Comparison of ENCODE assay signal across 8 cellular contexts in genomic region chr7:32992750-32993149, GRCh38. TPM values are rescaled to one million over a fixed set of nuclear protein-coding genes. Genes with fewer than 3 reads are reported as not detected.
DNase-seq lines count a peak whose midpoint lies in the region; ATAC-seq lines count a peak whose summit lies in the region.
"Not testable (repeated sequence)": the region's sequence is repeated elsewhere in the genome, so short reads cannot be mapped to it uniquely, and the experiment has no call there.

No MANE protein-coding gene starts in this region.

- H3K36me3 Mint-ChIP-seq in activated T-cell treated with anti-CD3 and anti-CD28 coated beads, Interleukin-2, amount 50 U/mL, for 4 hours (ENCODE audit: insufficient read depth); central memory CD8-positive, alpha-beta T cell (ENCODE audit: insufficient read depth); naive thymus-derived CD8-positive, alpha-beta T cell: not testable (repeated sequence)

- peaks cover 12% of the 10 kb centered on the region for H3K4me1 Mint-ChIP-seq in activated T-cell treated with anti-CD3 and anti-CD28 coated beads, Interleukin-2, amount 50 U/mL, for 4 hours (ENCODE audit: low read depth)
- not testable (repeated sequence) for H3K4me1 Mint-ChIP-seq in central memory CD8-positive, alpha-beta T cell
- peaks cover 9 to 29% (median 21%) of the 10 kb centered on the region in 4 donors for H3K4me1 Mint-ChIP-seq in naive thymus-derived CD8-positive, alpha-beta T cell
- peaks cover 19% of the 10 kb centered on the region for H3K4me1 Mint-ChIP-seq in stimulated activated naive CD8-positive, alpha-beta T cell treated with anti-CD3 and anti-CD28 coated beads, Interleukin-15, amount 100 ng/mL, for 72 hours

- intact Hi-C loops in left colon (cut with DNase I, micrococcal nuclease) = not testable (repeated sequence)

- POLR2A ChIA-PET in naive thymus-derived CD8-positive, alpha-beta T cell (lab: Charles Lee) = interaction anchor here (0.6 kb wide), 1 partner anchor 70 kb away, joined by 3 read pairs; no protein-coding TSS in a partner anchor

- not testable (repeated sequence) for H3K27ac Mint-ChIP-seq in central memory CD8-positive, alpha-beta T cell (ENCODE audit: low read depth); naive thymus-derived CD8-positive, alpha-beta T cell; stimulated activated naive CD8-positive, alpha-beta T cell treated with anti-CD3 and anti-CD28 coated beads, Interleukin-15, amount 100 ng/mL, for 72 hours

- H3K9me3 Mint-ChIP-seq in activated T-cell treated with anti-CD3 and anti-CD28 coated beads, Interleukin-2, amount 50 U/mL, for 4 hours; central memory CD8-positive, alpha-beta T cell; naive thymus-derived CD8-positive, alpha-beta T cell; stimulated activated naive CD8-positive, alpha-beta T cell treated with anti-CD3 and anti-CD28 coated beads, Interleukin-15, amount 100 ng/mL, for 72 hours: not testable (repeated sequence)

- peaks cover 11% of the 10 kb centered on the region for H3K27me3 Mint-ChIP-seq in activated T-cell treated with anti-CD3 and anti-CD28 coated beads, Interleukin-2, amount 50 U/mL, for 4 hours (ENCODE audit: low read depth)
- peaks cover 11% of the 10 kb centered on the region for H3K27me3 Mint-ChIP-seq in central memory CD8-positive, alpha-beta T cell
- peaks cover 13 to 44% (median 22%) of the 10 kb centered on the region in 5 donors for H3K27me3 Mint-ChIP-seq in naive thymus-derived CD8-positive, alpha-beta T cell
- H3K27me3 Mint-ChIP-seq in stimulated activated naive CD8-positive, alpha-beta T cell treated with anti-CD3 and anti-CD28 coated beads, Interleukin-15, amount 100 ng/mL, for 72 hours = peaks cover 67% of the 10 kb centered on the region

- ATAC-seq in activated T-cell treated with anti-CD3 and anti-CD28 coated beads, Interleukin-2, amount 50 U/mL, for 4 hours = peak; percentile 51 to 54
- ATAC-seq in central memory CD8-positive, alpha-beta T cell (replicated peaks; ENCODE audit: extremely low read depth, poor library complexity, severe bottlenecking) = peak; percentile 17
- ATAC-seq in esophagus mucosa (peak; percentile 96), left colon (peak; percentile 98)
- ATAC-seq in naive thymus-derived CD8-positive, alpha-beta T cell = peak; percentile 11 to 66
- ATAC-seq in stimulated activated naive CD8-positive, alpha-beta T cell treated with anti-CD3 and anti-CD28 coated beads, Interleukin-15, amount 100 ng/mL, for 72 hours = peak; percentile 48

- peak; percentile 31 for DNase-seq in DMS53 (lab: John Stamatoyannopoulos, UW)
- DNase-seq in NCI-H226 = peak; percentile 95
- DNase-seq in activated T-cell treated with anti-CD3 and anti-CD28 coated beads, Interleukin-2, amount 50 U/mL, for 4 hours; central memory CD8-positive, alpha-beta T cell (ENCODE audit: low spot score in 2 of 2); stimulated activated naive CD8-positive, alpha-beta T cell treated with anti-CD3 and anti-CD28 coated beads, Interleukin-15, amount 100 ng/mL, for 72 hours: not testable (repeated sequence)
- DNase-seq in left colon = peak; percentile 38 to 77
- DNase-seq in naive thymus-derived CD8-positive, alpha-beta T cell = peak in 1 of 10 donors; percentile 3

- not testable (repeated sequence) for H3K4me3 Mint-ChIP-seq in activated T-cell treated with anti-CD3 and anti-CD28 coated beads, Interleukin-2, amount 50 U/mL, for 4 hours; central memory CD8-positive, alpha-beta T cell
- peak overlapping the region in 5 of 10 donors; percentile 5 to 34 (median 6) for H3K4me3 Mint-ChIP-seq in naive thymus-derived CD8-positive, alpha-beta T cell
- H3K4me3 Mint-ChIP-seq in stimulated activated naive CD8-positive, alpha-beta T cell treated with anti-CD3 and anti-CD28 coated beads, Interleukin-15, amount 100 ng/mL, for 72 hours = peak overlapping the region; percentile 24 to 25

RNA-seq across cellular contexts. Expression of gene FKBP9, which starts 35.5 kb away (rescaled TPM):
- total RNA-seq in activated T-cell treated with anti-CD3 and anti-CD28 coated beads, Interleukin-2, amount 50 U/mL, for 4 hours = under 1 TPM; 0.48 to 0.79 (median 0.58) TPM
- 62.9 TPM for total RNA-seq in esophagus mucosa
- 100 to 1,000 TPM in 1 of 2 donors, 10 to 100 TPM in 1; 89.5 to 136 TPM for total RNA-seq in left colon
- total RNA-seq in naive thymus-derived CD8-positive, alpha-beta T cell = not detected
- polyA plus RNA-seq in naive thymus-derived CD8-positive, alpha-beta T cell = under 1 TPM in 1 of 3 donors, not detected in 2; 0.06 TPM

Comparison
In these comparisons a context has a peak if more than half of its experiments do, and no peak if none do; other contexts are left out.
1. ATAC-seq: peak in every context shown above with its lines; median percentile 98 in left colon; 96 in esophagus mucosa; 52 in activated T-cell treated with anti-CD3 and anti-CD28 coated beads, Interleukin-2, amount 50 U/mL, for 4 hours; 48 in stimulated activated naive CD8-positive, alpha-beta T cell treated with anti-CD3 and anti-CD28 coated beads, Interleukin-15, amount 100 ng/mL, for 72 hours; 38 in naive thymus-derived CD8-positive, alpha-beta T cell; 17 in central memory CD8-positive, alpha-beta T cell.
2. RNA of gene FKBP9, which starts 35.5 kb away (total RNA-seq): 89.5 to 136 TPM in left colon and 62.9 TPM in esophagus mucosa (single experiment); 0.48 to 0.79 TPM in activated T-cell treated with anti-CD3 and anti-CD28 coated beads, Interleukin-2, amount 50 U/mL, for 4 hours and not detected in naive thymus-derived CD8-positive, alpha-beta T cell; every median in the first group is over 10 times any median in the second.